Comparison of ENCODE assay signal across 8 cellular contexts in genomic region chr20:41411458-41411857, GRCh38. TPM values are rescaled to one million over a fixed set of nuclear protein-coding genes. Genes with fewer than 3 reads are reported as not detected.
DNase-seq lines count a peak whose midpoint lies in the region; FAIRE-seq and TF ChIP-seq lines count a peak whose summit lies in the region.

No MANE protein-coding gene starts in this region.

- no peaks in the 10 kb centered on the region for H3K36me3 ChIP-seq in parathyroid adenoma (ENCODE audit: control insufficient read depth, insufficient read depth, low read length)

- peak; percentile 75 for FAIRE-seq in G401.6 (lab: Jason Lieb, UNC)

- no peak overlapping the region for H3K27ac ChIP-seq in parathyroid adenoma

- TF ChIP-seq CTCF in epithelial cell of proximal tubule (conservative IDR thresholded peaks at IDR 0.05; ENCODE audit: low read depth, low read length): peak; percentile 51
- peak; percentile 17 for TF ChIP-seq CTCF in parathyroid adenoma (IDR thresholded peaks at IDR 0.05)

- no peaks in the 10 kb centered on the region for H3K27me3 ChIP-seq in parathyroid adenoma (ENCODE audit: control insufficient read depth, insufficient read depth, low read length)

- H3K9ac ChIP-seq in parathyroid adenoma: no peak overlapping the region

- no peak overlapping the region for H3K4me3 ChIP-seq in epithelial cell of proximal tubule (ENCODE audit: low read depth, low read length)
- no peak overlapping the region for H3K4me3 ChIP-seq in parathyroid adenoma (ENCODE audit: low read depth, low read length)

- H3K4me1 ChIP-seq in parathyroid adenoma: no peaks in the 10 kb centered on the region

- no peaks in the 10 kb centered on the region for H3K79me2 ChIP-seq in parathyroid adenoma

- DNase-seq in NOMO-1 treated with dmso at 0.1 percent for 144 hours (lab: John Stamatoyannopoulos, UW; ENCODE audit: unreplicated experiment) (peak; percentile 5), epithelial cell of proximal tubule (ENCODE audit: low read depth) (no peak), A172 (ENCODE audit: low spot score) (no peak), cerebellar nuclear complex (lab: John Stamatoyannopoulos, UW) (no peak), islet precursor cell (no peak), NCI-H82 treated with DMSO at 0.1 percent for 48 hours (lab: John Stamatoyannopoulos, UW; ENCODE audit: unreplicated experiment) (no peak)

- no peak overlapping the region for H2AFZ ChIP-seq in parathyroid adenoma

- H3K4me2 ChIP-seq in parathyroid adenoma (ENCODE audit: low read length): no peak overlapping the region

- H3K9me3 ChIP-seq in parathyroid adenoma (ENCODE audit: control insufficient read depth, low read length): no peaks in the 10 kb centered on the region

RNA-seq across cellular contexts. Expression of gene EMILIN3, which starts 44.8 kb away (rescaled TPM):
- total RNA-seq in epithelial cell of proximal tubule: 0.40 and 1.2 TPM in 2 replicates
- total RNA-seq in A172 (2014; rRNA removed; shearing (Covaris generic)): not detected in 2 replicates
